9 cellular contexts compared by ENCODE assay signal in the genomic region with DNA sequence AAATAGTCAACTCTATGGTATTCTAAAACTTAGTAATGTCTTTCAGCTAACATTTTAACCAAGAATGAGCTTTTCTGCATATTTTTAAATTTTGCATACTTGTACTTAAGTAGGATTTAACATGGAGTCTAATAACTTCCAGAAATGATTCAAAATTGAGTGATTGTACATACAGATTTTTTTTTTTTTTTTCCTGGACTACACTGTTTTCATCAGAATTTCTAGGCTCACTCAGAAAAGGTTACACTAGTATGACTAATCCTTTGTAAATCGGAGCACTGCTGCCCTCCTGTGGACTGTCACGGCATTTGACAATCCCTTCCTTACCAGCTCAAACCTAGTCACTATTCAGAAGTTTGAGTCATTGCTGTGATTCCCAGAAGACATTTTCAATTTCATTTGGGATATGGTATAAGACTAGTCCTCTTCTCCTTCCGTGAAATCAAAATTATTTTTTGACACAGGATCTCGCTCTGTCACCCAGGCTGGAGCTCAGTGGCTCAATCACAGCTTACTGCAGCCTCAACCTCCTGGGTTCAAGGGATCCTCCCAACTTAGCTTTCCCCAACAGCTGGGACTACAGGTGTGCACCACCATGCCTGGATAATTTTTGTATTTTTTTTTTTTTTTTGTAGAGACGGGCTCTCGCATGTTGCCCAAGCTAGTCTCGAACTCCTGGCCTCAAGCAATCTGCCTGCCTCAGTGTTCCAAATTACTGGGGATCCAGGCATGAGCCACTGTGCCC. TPM values are rescaled to one million over a fixed set of nuclear protein-coding genes. Genes with fewer than 3 reads are reported as not detected.
DNase-seq lines count a peak whose midpoint lies in the region; ATAC-seq and TF ChIP-seq lines count a peak whose summit lies in the region.
"Had no signal": no experiment of that assay in that cellular context is flagged by ENCODE, and none has a peak within 500 bp of the region (broad histone marks: within the 10 kb centered on the region; RNA-seq: fewer than 3 reads in every experiment).

No MANE protein-coding gene starts in this region.

- peaks cover 12% of the 10 kb centered on the region for H3K4me1 Mint-ChIP-seq in brain

- H3K4me3 ChIP-seq in GM12865 (ENCODE audit: low read depth, low read length): no peak overlapping the region
- H3K4me3 ChIP-seq: skin epidermis had no signal

- peak; percentile 74 for ATAC-seq in HG02870 (IDR thresholded peaks at IDR 0.05; ENCODE audit: unreplicated experiment)

- H3K9me3 Mint-ChIP-seq in brain: no peaks in the 10 kb centered on the region

- H3K27ac Mint-ChIP-seq in brain: peak overlapping the region in 1 of 5 experiments; percentile 23

- H3K27me3 Mint-ChIP-seq in brain: no peaks in the 10 kb centered on the region

- H3K36me3 Mint-ChIP-seq in brain: peaks cover 9% of the 10 kb centered on the region

- DNase-seq in GM12865 (ENCODE audit: low read depth): peak; percentile 75
- peak; percentile 18 for DNase-seq in NCI-H2029 (lab: John Stamatoyannopoulos, UW)
- peak; percentile 67 for DNase-seq in UCSD-AML1 (lab: John Stamatoyannopoulos, UW; ENCODE audit: unreplicated experiment)
- DNase-seq in iPS-NIHi11 (ENCODE audit: low spot score): peak; percentile 73
- peak; percentile 67 to 80 (median 75) for DNase-seq in stimulated activated CD4-positive, alpha-beta T cell treated with anti-CD3 and anti-CD28 coated beads, Interleukin-12 subunit alpha, Interleukin-12 subunit beta, amount 100 ng/mL, for 48 hours (ENCODE audit: low read depth in 2 of 3, low spot score in 1 of 3)
- DNase-seq in GM19240 (ENCODE audit: insufficient read length, low spot score): no peak

- TF ChIP-seq CTCF in GM12865 (IDR thresholded peaks at IDR 0.05; ENCODE audit: insufficient read depth, low read depth, low read length, missing control alignments): peak; percentile 76
- peak; percentile 67 to 87 for TF ChIP-seq CTCF in brain (conservative IDR thresholded peaks at IDR 0.05)

- H3K4me3 Mint-ChIP-seq in brain: no peak overlapping the region

RNA-seq across cellular contexts. Expression of a gene that starts 45.5 kb away (rescaled TPM):
- polyA plus RNA-seq in brain (ENCODE audit: insufficient read depth, low read depth, low replicate concordance): 29.0 TPM
